In the genomic region with DNA sequence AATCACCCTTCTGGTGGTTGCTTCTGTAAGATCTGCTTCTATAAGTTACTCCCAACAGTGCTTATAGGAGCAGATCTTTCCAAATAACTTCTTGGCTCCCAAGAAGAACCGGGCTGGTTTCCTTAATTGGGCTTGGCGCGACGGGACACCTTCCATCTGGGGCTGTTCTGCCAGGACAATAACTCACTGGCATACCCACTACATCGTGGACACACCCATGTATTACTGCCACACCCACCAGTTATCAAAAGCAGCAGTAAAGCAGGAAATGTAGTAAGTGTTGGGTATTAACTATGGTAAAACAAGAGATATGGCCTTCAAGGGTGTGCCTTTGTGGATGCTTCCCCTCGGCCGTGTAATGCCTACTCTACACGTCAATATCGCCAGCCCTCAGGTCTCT, we compare ENCODE assay signal across 27 cellular contexts. TPM values are rescaled to one million over a fixed set of nuclear protein-coding genes. Genes with fewer than 3 reads are reported as not detected.
DNase-seq lines count a peak whose midpoint lies in the region; ATAC-seq and TF ChIP-seq lines count a peak whose summit lies in the region.
"Had no signal": no experiment of that assay in that cellular context is flagged by ENCODE, and none has a peak within 500 bp of the region (broad histone marks: within the 10 kb centered on the region; RNA-seq: fewer than 3 reads in every experiment).

No MANE protein-coding gene starts in this region.

- H3K9me3 Mint-ChIP-seq in chondrocyte (ENCODE audit: low read depth) (no peaks in the 10 kb centered on the region), CD14-positive monocyte (peaks cover 0 to 2% (median 0%) of the 10 kb centered on the region in 7 donors)
- H3K9me3 Mint-ChIP-seq: CD4-positive, CD25-positive, alpha-beta regulatory T cell; dendritic cell treated with granulocyte-macrophage colony-stimulating factor and Interleukin-4, amounts not matched to agents 40 ng/mL and 50 ng/mL, for 4 days; HFFc6; stimulated activated memory B cell treated with anti-CD40 and anti-IgM and Interleukin-4, amounts not matched to agents 10 μg/mL and 1 μg/mL and 100 μg/mL, for 72 hours; T-helper 2 cell treated with Interferon-gamma antibody and Interleukin-4, amounts not matched to agents 5 μg/mL and 100 μg/mL, for 36 hours had no signal

- H3K4me1 Mint-ChIP-seq in chondrocyte (ENCODE audit: low read depth) (peaks cover 72% of the 10 kb centered on the region), CD14-positive monocyte (no peaks in the 10 kb centered on the region), T-helper 17 cell (no peaks in the 10 kb centered on the region)
- H3K4me1 Mint-ChIP-seq: stimulated activated memory B cell treated with anti-CD40 and anti-IgM and Interleukin-4, amounts not matched to agents 10 μg/mL and 1 μg/mL and 100 μg/mL, for 72 hours had no signal

- peak overlapping the region; percentile 84; the same call in 1 of the 2 replicates for H3K27ac ChIP-seq in C4-2B
- no peak overlapping the region for H3K27ac ChIP-seq in left lung
- H3K27ac ChIP-seq: lower lobe of right lung had no signal

- H3K27me3 Mint-ChIP-seq in chondrocyte (ENCODE audit: low read depth) (no peaks in the 10 kb centered on the region), CD14-positive monocyte (ENCODE audit: low read depth in 3 of 3) (peaks cover 0 to 2% (median 0%) of the 10 kb centered on the region in 3 donors), T-helper 17 cell (peaks cover 22% of the 10 kb centered on the region)
- H3K27me3 Mint-ChIP-seq: dendritic cell treated with granulocyte-macrophage colony-stimulating factor and Interleukin-4, amounts not matched to agents 40 ng/mL and 50 ng/mL, for 4 days; progenitor cell of endocrine pancreas; stimulated activated memory B cell treated with anti-CD40 and anti-IgM and Interleukin-4, amounts not matched to agents 10 μg/mL and 1 μg/mL and 100 μg/mL, for 72 hours had no signal

- H3K9me3 ChIP-seq in left lung (no peaks in the 10 kb centered on the region), T-helper 17 cell (ENCODE audit: control insufficient read depth, low read length, poor library complexity, severe bottlenecking) (no peaks in the 10 kb centered on the region)
- H3K9me3 ChIP-seq: lower lobe of right lung, SK-N-SH had no signal

- no peaks in the 10 kb centered on the region for H3K27me3 ChIP-seq in left lung

- DNase-seq in NCI-H226 (peak; percentile 37), chondrocyte (ENCODE audit: low spot score) (no peak), left lung (no peak), CD14-positive monocyte (ENCODE audit: low spot score) (no peak), T-helper 17 cell (no peak)
- DNase-seq: activated CD8-positive, alpha-beta T cell treated with anti-CD3 and anti-CD28 coated beads, Interleukin-2, amount 10 ng/mL, durations not matched to agents 7 days and 5 days; activated naive CD4-positive, alpha-beta T cell; activated T-cell treated with anti-CD3 and anti-CD28 coated beads, Interleukin-2, amount 50 U/mL, for 1 hour; CD4-positive, CD25-positive, alpha-beta regulatory T cell; foreskin fibroblast; GF-D8; HFFc6; hippocampal formation; lower lobe of right lung; NCI-H1417 treated with DMSO at 0.1 percent for 48 hours; NCI-H2107; NCI-H510A; SK-N-SH had no signal

- no peak for TF ChIP-seq CTCF in C4-2B (conservative IDR thresholded peaks at IDR 0.05)
- no peak for TF ChIP-seq CTCF in chondrocyte (IDR thresholded peaks at IDR 0.05)
- no peak for TF ChIP-seq CTCF in left lung (IDR thresholded peaks at IDR 0.05)
- TF ChIP-seq CTCF in CD14-positive monocyte (IDR thresholded peaks at IDR 0.05) = no peak

- H3K4me1 ChIP-seq in left lung = peaks cover 0 to 3% of the 10 kb centered on the region in 2 donors

- H3K36me3 Mint-ChIP-seq in chondrocyte (ENCODE audit: low read depth) (no peaks in the 10 kb centered on the region), CD14-positive monocyte (no peaks in the 10 kb centered on the region), T-helper 17 cell (ENCODE audit: low read depth) (no peaks in the 10 kb centered on the region)
- H3K36me3 Mint-ChIP-seq: CD4-positive, CD25-positive, alpha-beta regulatory T cell; stimulated activated memory B cell treated with anti-CD40 and anti-IgM and Interleukin-4, amounts not matched to agents 10 μg/mL and 1 μg/mL and 100 μg/mL, for 72 hours had no signal

- H3K4me3 Mint-ChIP-seq in chondrocyte (ENCODE audit: unreplicated experiment) (no peak overlapping the region), CD14-positive monocyte (no peak overlapping the region), T-helper 17 cell (no peak overlapping the region)
- H3K4me3 Mint-ChIP-seq: activated CD8-positive, alpha-beta T cell treated with anti-CD3 and anti-CD28 coated beads, Interleukin-2, amount 10 ng/mL, durations not matched to agents 7 days and 5 days; CD4-positive, CD25-positive, alpha-beta regulatory T cell; dendritic cell treated with granulocyte-macrophage colony-stimulating factor and Interleukin-4, amounts not matched to agents 40 ng/mL and 50 ng/mL, for 4 days; HFFc6; stimulated activated memory B cell treated with anti-CD40 and anti-IgM and Interleukin-4, amounts not matched to agents 10 μg/mL and 1 μg/mL and 100 μg/mL, for 72 hours; T-helper 2 cell treated with Interferon-gamma antibody and Interleukin-4, amounts not matched to agents 5 μg/mL and 100 μg/mL, for 36 hours had no signal

- peak; percentile 12 for ATAC-seq in left lung
- no peak for ATAC-seq in GM21619 (IDR thresholded peaks at IDR 0.05; ENCODE audit: unreplicated experiment)
- ATAC-seq in GM21367 (IDR thresholded peaks at IDR 0.05; ENCODE audit: unreplicated experiment) = no peak
- no peak for ATAC-seq in T-helper 17 cell
- ATAC-seq: activated CD4-positive, CD25-positive, alpha-beta regulatory T cell treated with anti-CD3 and anti-CD28 coated beads, Interleukin-2, amount 50 U/mL, for 24 hours; activated CD8-positive, alpha-beta T cell treated with anti-CD3 and anti-CD28 coated beads, Interleukin-2, amount 10 ng/mL, durations not matched to agents 7 days and 5 days; lower lobe of right lung; stimulated activated memory B cell treated with anti-CD40 and anti-IgM and Interleukin-4, amounts not matched to agents 10 μg/mL and 1 μg/mL and 100 μg/mL, for 72 hours had no signal

- intact Hi-C loops in left lung (cut with DNase I) = no loop called here
- intact Hi-C loops in CD14-positive monocyte (cut with micrococcal nuclease) = no loop called here

- no peak overlapping the region for H3K4me3 ChIP-seq in left lung
- H3K4me3 ChIP-seq: lower lobe of right lung, skin epidermis had no signal

- peak overlapping the region; percentile 27 for H3K27ac Mint-ChIP-seq in chondrocyte (ENCODE audit: unreplicated experiment)
- H3K27ac Mint-ChIP-seq in CD14-positive monocyte = no peak overlapping the region
- H3K27ac Mint-ChIP-seq in T-helper 17 cell = no peak overlapping the region
- H3K27ac Mint-ChIP-seq: activated CD8-positive, alpha-beta T cell treated with anti-CD3 and anti-CD28 coated beads, Interleukin-2, amount 10 ng/mL, durations not matched to agents 7 days and 5 days; dendritic cell treated with granulocyte-macrophage colony-stimulating factor and Interleukin-4, amounts not matched to agents 40 ng/mL and 50 ng/mL, for 4 days; HFFc6; progenitor cell of endocrine pancreas; stimulated activated memory B cell treated with anti-CD40 and anti-IgM and Interleukin-4, amounts not matched to agents 10 μg/mL and 1 μg/mL and 100 μg/mL, for 72 hours; T-helper 2 cell treated with Interferon-gamma antibody and Interleukin-4, amounts not matched to agents 5 μg/mL and 100 μg/mL, for 36 hours had no signal

- no peaks in the 10 kb centered on the region for H3K36me3 ChIP-seq in left lung
- H3K36me3 ChIP-seq: lower lobe of right lung had no signal

RNA-seq across cellular contexts. Expression of a gene that starts 24.7 kb away (rescaled TPM):
- total RNA-seq in chondrocyte (11.5 to 14.2 TPM (median 12.8 TPM) in 3 replicates), left lung (10 to 100 TPM; 10.5 to 13.4 TPM), T-helper 17 cell (not detected)
- polyA plus RNA-seq in CD14-positive monocyte = not detected
- total RNA-seq: activated CD8-positive, alpha-beta T cell treated with anti-CD3 and anti-CD28 coated beads, Interleukin-2, amount 10 ng/mL, durations not matched to agents 7 days and 5 days had no signal
- polyA plus RNA-seq: CD4-positive, CD25-positive, alpha-beta regulatory T cell had no signal

Comparison
In these comparisons a context has a peak if more than half of its experiments do, and no peak if none do; other contexts are left out.
1. RNA of a gene that starts 24.7 kb away (total RNA-seq): 11.5 to 14.2 TPM in chondrocyte and 10.5 to 13.4 TPM in left lung; not detected in T-helper 17 cell; every median in the first group is over 10 times any median in the second.